In the genomic region with DNA sequence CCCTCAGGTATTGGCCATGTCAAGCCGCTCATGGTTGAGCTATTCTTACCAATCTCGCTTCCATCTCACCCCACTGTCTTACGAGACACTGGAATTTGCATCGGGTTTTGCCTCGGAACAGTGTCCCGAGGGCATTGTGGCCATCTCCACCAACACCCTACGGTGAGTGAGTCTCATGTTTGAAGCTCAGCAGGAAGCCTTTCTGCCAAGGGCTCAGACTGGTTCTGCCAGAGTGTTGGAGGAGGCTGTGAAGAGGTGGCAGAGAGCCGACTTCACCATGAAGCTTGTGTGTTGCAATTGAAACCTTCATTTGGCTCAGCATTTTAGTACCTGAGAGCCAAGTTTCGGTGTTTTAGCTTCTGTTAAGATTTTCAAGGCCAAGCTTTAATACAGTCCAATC, we compare ENCODE assay signal across 1 cellular context.
TF ChIP-seq lines count a peak whose summit lies in the region.

No MANE protein-coding gene starts in this region.

TF ChIP-seq in WTC11, 78 proteins besides CTCF, POLR2A, EP300 and RAD21 (continued from another document):
- TF ChIP-seq, protein P1, sequence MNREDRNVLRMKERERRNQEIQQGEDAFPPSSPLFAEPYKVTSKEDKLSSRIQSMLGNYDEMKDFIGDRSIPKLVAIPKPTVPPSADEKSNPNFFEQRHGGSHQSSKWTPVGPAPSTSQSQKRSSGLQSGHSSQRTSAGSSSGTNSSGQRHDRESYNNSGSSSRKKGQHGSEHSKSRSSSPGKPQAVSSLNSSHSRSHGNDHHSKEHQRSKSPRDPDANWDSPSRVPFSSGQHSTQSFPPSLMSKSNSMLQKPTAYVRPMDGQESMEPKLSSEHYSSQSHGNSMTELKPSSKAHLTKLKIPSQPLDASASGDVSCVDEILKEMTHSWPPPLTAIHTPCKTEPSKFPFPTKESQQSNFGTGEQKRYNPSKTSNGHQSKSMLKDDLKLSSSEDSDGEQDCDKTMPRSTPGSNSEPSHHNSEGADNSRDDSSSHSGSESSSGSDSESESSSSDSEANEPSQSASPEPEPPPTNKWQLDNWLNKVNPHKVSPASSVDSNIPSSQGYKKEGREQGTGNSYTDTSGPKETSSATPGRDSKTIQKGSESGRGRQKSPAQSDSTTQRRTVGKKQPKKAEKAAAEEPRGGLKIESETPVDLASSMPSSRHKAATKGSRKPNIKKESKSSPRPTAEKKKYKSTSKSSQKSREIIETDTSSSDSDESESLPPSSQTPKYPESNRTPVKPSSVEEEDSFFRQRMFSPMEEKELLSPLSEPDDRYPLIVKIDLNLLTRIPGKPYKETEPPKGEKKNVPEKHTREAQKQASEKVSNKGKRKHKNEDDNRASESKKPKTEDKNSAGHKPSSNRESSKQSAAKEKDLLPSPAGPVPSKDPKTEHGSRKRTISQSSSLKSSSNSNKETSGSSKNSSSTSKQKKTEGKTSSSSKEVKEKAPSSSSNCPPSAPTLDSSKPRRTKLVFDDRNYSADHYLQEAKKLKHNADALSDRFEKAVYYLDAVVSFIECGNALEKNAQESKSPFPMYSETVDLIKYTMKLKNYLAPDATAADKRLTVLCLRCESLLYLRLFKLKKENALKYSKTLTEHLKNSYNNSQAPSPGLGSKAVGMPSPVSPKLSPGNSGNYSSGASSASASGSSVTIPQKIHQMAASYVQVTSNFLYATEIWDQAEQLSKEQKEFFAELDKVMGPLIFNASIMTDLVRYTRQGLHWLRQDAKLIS (CRISPR knock-in tag; IDR thresholded peaks at IDR 0.05; ENCODE audit: borderline replicate concordance): no peak
- no peak for TF ChIP-seq GTF2I (CRISPR knock-in tag; conservative IDR thresholded peaks at IDR 0.05)
- TF ChIP-seq ZBTB21 (CRISPR knock-in tag; IDR thresholded peaks at IDR 0.05; ENCODE audit: borderline replicate concordance): no peak
- TF ChIP-seq TEAD1 (CRISPR knock-in tag; IDR thresholded peaks at IDR 0.05): no peak
- TF ChIP-seq, protein P2, sequence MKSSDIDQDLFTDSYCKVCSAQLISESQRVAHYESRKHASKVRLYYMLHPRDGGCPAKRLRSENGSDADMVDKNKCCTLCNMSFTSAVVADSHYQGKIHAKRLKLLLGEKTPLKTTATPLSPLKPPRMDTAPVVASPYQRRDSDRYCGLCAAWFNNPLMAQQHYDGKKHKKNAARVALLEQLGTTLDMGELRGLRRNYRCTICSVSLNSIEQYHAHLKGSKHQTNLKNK (CRISPR knock-in tag; IDR thresholded peaks at IDR 0.05): no peak
- no peak for TF ChIP-seq NR3C1 (CRISPR knock-in tag; conservative IDR thresholded peaks at IDR 0.05; ENCODE audit: low read depth)
- no peak for TF ChIP-seq FOXK1 (CRISPR knock-in tag; IDR thresholded peaks at IDR 0.05)
